In the genomic region with DNA sequence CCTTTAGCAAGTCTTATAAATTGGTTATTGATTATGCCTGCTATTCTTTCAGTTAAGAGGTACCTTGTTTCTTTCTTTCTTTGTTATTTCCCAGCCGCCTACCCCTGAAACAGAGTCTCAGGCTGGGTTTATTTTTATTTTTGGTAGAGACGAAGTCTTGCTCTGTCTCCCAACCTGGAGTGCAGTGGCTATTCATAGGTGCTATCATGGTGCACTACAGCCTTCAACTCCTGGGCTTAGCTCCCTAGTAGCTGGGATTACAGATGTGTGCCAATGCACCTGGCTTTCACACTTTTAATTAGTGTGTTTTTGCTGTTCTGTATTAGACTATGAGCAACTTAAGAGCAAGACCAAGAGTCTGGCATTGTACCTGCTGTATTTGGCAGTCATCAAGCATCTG, we compare ENCODE assay signal across 19 cellular contexts. TPM values are rescaled to one million over a fixed set of nuclear protein-coding genes. Genes with fewer than 3 reads are reported as not detected.
DNase-seq lines count a peak whose midpoint lies in the region; ATAC-seq and TF ChIP-seq lines count a peak whose summit lies in the region.
"Had no signal": no experiment of that assay in that cellular context is flagged by ENCODE, and none has a peak within 500 bp of the region (broad histone marks: within the 10 kb centered on the region; RNA-seq: fewer than 3 reads in every experiment).

No MANE protein-coding gene starts in this region.

- peaks cover 31% of the 10 kb centered on the region for H3K4me1 Mint-ChIP-seq in CD8-positive, alpha-beta T cell (ENCODE audit: low read depth)
- peaks cover 26% of the 10 kb centered on the region for H3K4me1 Mint-ChIP-seq in activated T-helper 17 cell treated with anti-CD3 and anti-CD28 coated beads, Interleukin-2, amount 50 U/mL, for 72 hours

- H3K36me3 ChIP-seq in CD8-positive, alpha-beta T cell (ENCODE audit: insufficient read depth, low read length), result no peaks in the 10 kb centered on the region
- H3K36me3 ChIP-seq in neutrophil, result peaks cover 4% of the 10 kb centered on the region

- peaks cover 5% of the 10 kb centered on the region for H3K4me1 ChIP-seq in CD8-positive, alpha-beta T cell (ENCODE audit: insufficient read depth, low read length)
- H3K4me1 ChIP-seq in neutrophil (ENCODE audit: control insufficient read depth in 1 of 2, insufficient read depth in 1 of 2, low read depth in 1 of 2, low read length in 1 of 2), result peaks cover 17 to 30% of the 10 kb centered on the region in 2 experiments
- H3K4me1 ChIP-seq: Caco-2, SJCRH30 had no signal

- peaks cover 24% of the 10 kb centered on the region for H3K36me3 Mint-ChIP-seq in CD8-positive, alpha-beta T cell
- H3K36me3 Mint-ChIP-seq in activated T-helper 17 cell treated with anti-CD3 and anti-CD28 coated beads, Interleukin-2, amount 50 U/mL, for 72 hours (ENCODE audit: low read depth), result peaks cover 55% of the 10 kb centered on the region

- H3K4me3 ChIP-seq in CD8-positive, alpha-beta T cell (ENCODE audit: low read depth, low read length), result no peak overlapping the region
- no peak overlapping the region for H3K4me3 ChIP-seq in neutrophil (ENCODE audit: low read depth in 1 of 2, low read length in 1 of 2)
- H3K4me3 ChIP-seq: BLaER1 treated with 17β-estradiol and CSF1 and Interleukin-3, amounts not matched to agents 10 nM and 100 nM; SJCRH30 had no signal

- ATAC-seq in Right ventricle myocardium superior (ENCODE audit: poor library complexity), result peak; percentile 56
- ATAC-seq in Right ventricle myocardium inferior, result no peak
- no peak for ATAC-seq in CD8-positive, alpha-beta T cell
- ATAC-seq in activated T-helper 17 cell treated with anti-CD3 and anti-CD28 coated beads, Interleukin-2, amount 50 U/mL, for 72 hours (replicated peaks), result no peak
- ATAC-seq in GM19397 (IDR thresholded peaks at IDR 0.05; ENCODE audit: unreplicated experiment), result no peak
- no peak for ATAC-seq in HG03442 (IDR thresholded peaks at IDR 0.05; ENCODE audit: unreplicated experiment)
- ATAC-seq: PC-3 had no signal

- no peak overlapping the region for H3K27ac ChIP-seq in CD8-positive, alpha-beta T cell (ENCODE audit: low read depth, low read length)
- peak overlapping the region; percentile 69 for H3K27ac ChIP-seq in neutrophil
- H3K27ac ChIP-seq: BLaER1 treated with 17β-estradiol and CSF1 and Interleukin-3, amounts not matched to agents 10 nM and 100 nM; RWPE1; SJCRH30 had no signal

- H3K9me3 ChIP-seq in CD8-positive, alpha-beta T cell (ENCODE audit: low read length), result no peaks in the 10 kb centered on the region
- H3K9me3 ChIP-seq in neutrophil, result no peaks in the 10 kb centered on the region
- H3K9me3 ChIP-seq: Caco-2, SJCRH30 had no signal

- no peak for TF ChIP-seq POLR2A in erythroblast (IDR thresholded peaks at IDR 0.05; ENCODE audit: low read length)

- H3K27me3 ChIP-seq in CD8-positive, alpha-beta T cell (ENCODE audit: insufficient read depth, low read length), result no peaks in the 10 kb centered on the region
- no peaks in the 10 kb centered on the region for H3K27me3 ChIP-seq in neutrophil
- H3K27me3 ChIP-seq: BLaER1 treated with 17β-estradiol and CSF1 and Interleukin-3, amounts not matched to agents 10 nM and 100 nM; SJCRH30 had no signal

- POLR2A ChIA-PET in CD8-positive, alpha-beta T cell (lab: Charles Lee), result no interaction called here

- H3K4me3 Mint-ChIP-seq in CD8-positive, alpha-beta T cell, result peak overlapping the region; percentile 7
- H3K4me3 Mint-ChIP-seq in activated T-helper 17 cell treated with anti-CD3 and anti-CD28 coated beads, Interleukin-2, amount 50 U/mL, for 72 hours, result no peak overlapping the region

- no peaks in the 10 kb centered on the region for H3K27me3 Mint-ChIP-seq in CD8-positive, alpha-beta T cell (ENCODE audit: low read depth)
- no peaks in the 10 kb centered on the region for H3K27me3 Mint-ChIP-seq in activated T-helper 17 cell treated with anti-CD3 and anti-CD28 coated beads, Interleukin-2, amount 50 U/mL, for 72 hours

- TF ChIP-seq CTCF in CD8-positive, alpha-beta T cell (IDR thresholded peaks at IDR 0.05), result no peak
- TF ChIP-seq CTCF in neutrophil (IDR thresholded peaks at IDR 0.05), result no peak

- no peaks in the 10 kb centered on the region for H3K9me3 Mint-ChIP-seq in CD8-positive, alpha-beta T cell
- no peaks in the 10 kb centered on the region for H3K9me3 Mint-ChIP-seq in activated T-helper 17 cell treated with anti-CD3 and anti-CD28 coated beads, Interleukin-2, amount 50 U/mL, for 72 hours

- CTCF ChIA-PET in CD8-positive, alpha-beta T cell (lab: Charles Lee), result no interaction called here

- intact Hi-C loops in Right ventricle myocardium superior (cut with DNase I), result no loop called here
- intact Hi-C loops in Right ventricle myocardium inferior (cut with DNase I), result no loop called here
- intact Hi-C loops in CD8-positive, alpha-beta T cell (cut with DNase I, micrococcal nuclease), result no loop called here

- DNase-seq in Right ventricle myocardium superior (no peak), Right ventricle myocardium inferior (ENCODE audit: missing footprints) (no peak), erythroblast (lab: John Stamatoyannopoulos, UW) (no peak)
- DNase-seq in CD8-positive, alpha-beta T cell, result no peak
- DNase-seq: Caco-2, DMS153, GDM1, NCI-H1092 treated with DMSO at 0.1 percent for 48 hours, NCI-H510A treated with DMSO at 0.1 percent for 48 hours, NCI-H82, PC-3, SJCRH30 had no signal

- no peak overlapping the region for H3K27ac Mint-ChIP-seq in CD8-positive, alpha-beta T cell
- H3K27ac Mint-ChIP-seq in activated T-helper 17 cell treated with anti-CD3 and anti-CD28 coated beads, Interleukin-2, amount 50 U/mL, for 72 hours, result peak overlapping the region; percentile 7

RNA-seq across cellular contexts. Expression of gene MAML1, which starts 14.2 kb away (rescaled TPM):
- 10.4 TPM for total RNA-seq in Right ventricle myocardium superior
- 11.1 TPM for total RNA-seq in Right ventricle myocardium inferior
- 10 to 100 TPM; 23.4 to 26.9 TPM for total RNA-seq in CD8-positive, alpha-beta T cell
- 10 to 100 TPM; 26.7 to 42.4 TPM for total RNA-seq in activated T-helper 17 cell treated with anti-CD3 and anti-CD28 coated beads, Interleukin-2, amount 50 U/mL, for 72 hours

RNA-seq across cellular contexts. Expression of gene LTC4S, which starts 46.9 kb away (rescaled TPM):
- 7.6 TPM for total RNA-seq in Right ventricle myocardium superior
- total RNA-seq in Right ventricle myocardium inferior, result 10.3 TPM
- total RNA-seq in CD8-positive, alpha-beta T cell, result 1 to 10 TPM; 3.2 to 4.8 TPM
- 1 to 10 TPM; 1.3 to 1.4 TPM for total RNA-seq in activated T-helper 17 cell treated with anti-CD3 and anti-CD28 coated beads, Interleukin-2, amount 50 U/mL, for 72 hours
- total RNA-seq: Daoy, SJCRH30 had no signal

RNA-seq across cellular contexts. Expression of gene CANX, which starts 48.1 kb away (rescaled TPM):
- total RNA-seq in Right ventricle myocardium superior, result 471 TPM
- total RNA-seq in Right ventricle myocardium inferior, result 504 TPM
- 100 to 1,000 TPM; 131 to 133 TPM for total RNA-seq in CD8-positive, alpha-beta T cell
- 100 to 1,000 TPM; 605 to 614 TPM for total RNA-seq in activated T-helper 17 cell treated with anti-CD3 and anti-CD28 coated beads, Interleukin-2, amount 50 U/mL, for 72 hours

RNA-seq across cellular contexts. Expression of gene MGAT4B, which starts 59.8 kb away (rescaled TPM):
- 93.3 TPM for total RNA-seq in Right ventricle myocardium superior
- 98.9 TPM for total RNA-seq in Right ventricle myocardium inferior
- total RNA-seq in CD8-positive, alpha-beta T cell, result 100 to 1,000 TPM; 113 to 126 TPM
- total RNA-seq in activated T-helper 17 cell treated with anti-CD3 and anti-CD28 coated beads, Interleukin-2, amount 50 U/mL, for 72 hours, result 10 to 100 TPM; 56.1 to 68.5 TPM
